19 cellular contexts compared by ENCODE assay signal in the genomic region with DNA sequence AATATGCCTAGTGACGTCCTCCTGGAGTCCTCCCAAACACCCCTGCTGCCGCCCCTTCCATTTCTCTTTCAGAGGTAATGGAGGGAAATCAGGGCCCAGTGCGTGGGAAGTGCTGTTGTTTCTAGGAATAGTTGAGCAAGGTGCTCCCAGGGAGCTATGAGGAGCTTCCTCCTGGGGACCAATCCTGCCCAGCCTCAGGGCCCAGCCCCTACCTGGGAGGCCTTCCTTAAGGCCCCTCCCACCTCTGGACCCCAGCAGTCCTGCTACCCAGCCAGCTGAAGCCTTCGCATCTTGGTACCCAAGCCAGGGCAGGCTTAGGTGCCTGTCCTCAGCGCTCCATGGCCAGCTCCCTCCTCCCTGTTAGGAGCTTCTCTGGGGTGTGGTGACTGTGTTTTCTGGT.
DNase-seq lines count a peak whose midpoint lies in the region; ATAC-seq and TF ChIP-seq lines count a peak whose summit lies in the region.
"Had no signal": no experiment of that assay in that cellular context is flagged by ENCODE, and none has a peak within 500 bp of the region (broad histone marks: within the 10 kb centered on the region; RNA-seq: fewer than 3 reads in every experiment).

No MANE protein-coding gene starts in this region.

- peak overlapping the region; percentile 44 for H2BK5ac ChIP-seq in neuronal stem cell (ENCODE audit: low read length)

- no peak for TF ChIP-seq POLR2A in HCT116 (IDR thresholded peaks at IDR 0.05; ENCODE audit: borderline replicate concordance, extremely low read depth, insufficient read depth, insufficient read length)

- POLR2A ChIA-PET in HCT116 (lab: Charles Lee): no interaction called here

- no peak overlapping the region for H4K8ac ChIP-seq in neuronal stem cell (ENCODE audit: low read depth, low read length)

- H3K23ac ChIP-seq in neuronal stem cell (ENCODE audit: low read depth, low read length, poor library complexity): no peak overlapping the region

- H3K79me1 ChIP-seq in neuronal stem cell (ENCODE audit: low read depth, low read length): no peaks in the 10 kb centered on the region

- TF ChIP-seq CTCF in GM23338 (conservative IDR thresholded peaks at IDR 0.05; ENCODE audit: low read depth in 2 of 2) (no peak), HCT116 (IDR thresholded peaks at IDR 0.05 in 2 of 3, conservative IDR thresholded peaks at IDR 0.05 in 1 of 3; ENCODE audit: borderline replicate concordance in 1 of 3, insufficient read depth in 1 of 3, low read depth in 2 of 3, low read length in 2 of 3) (no peak), osteoblast (IDR thresholded peaks at IDR 0.05; ENCODE audit: extremely low read depth, low read depth, low read length) (no peak)

- no peaks in the 10 kb centered on the region for H3K9me3 ChIP-seq in HCT116 (ENCODE audit: control insufficient read depth in 1 of 2, insufficient read depth in 1 of 2, low read depth in 1 of 2, low read length in 2 of 2)
- no peaks in the 10 kb centered on the region for H3K9me3 ChIP-seq in neuronal stem cell (replicated peaks in 1 of 2; ENCODE audit: control insufficient read depth in 2 of 2, insufficient read depth in 1 of 2, low read depth in 1 of 2, low read length in 2 of 2)
- no peaks in the 10 kb centered on the region for H3K9me3 ChIP-seq in osteoblast (ENCODE audit: low read depth, low read length)
- H3K9me3 ChIP-seq: BE2C had no signal

- no peak overlapping the region for H2BK15ac ChIP-seq in neuronal stem cell (ENCODE audit: low read length)

- H3K27ac Mint-ChIP-seq in GM23338: no peak overlapping the region
- H3K27ac Mint-ChIP-seq: CD4-positive, alpha-beta T cell; HFFc6 had no signal

- no peak overlapping the region for H3K4me3 Mint-ChIP-seq in GM23338
- H3K4me3 Mint-ChIP-seq: CD4-positive, alpha-beta T cell; HFFc6 had no signal

- H4K91ac ChIP-seq in neuronal stem cell (ENCODE audit: low read depth, low read length, poor library complexity): peak overlapping the region; percentile 77

- no CpG with 5 or more reads among the region's 5 CpGs for WGBS in neuronal stem cell (ENCODE audit: extremely low coverage in 2 of 2, insufficient read length in 2 of 2, insufficient replicate concordance in 1 of 2), 2 donors

- no peak overlapping the region for H2AK5ac ChIP-seq in neuronal stem cell (ENCODE audit: low read depth, low read length)

- no peak overlapping the region for H3K4me2 ChIP-seq in GM23338
- no peak overlapping the region for H3K4me2 ChIP-seq in HCT116 (ENCODE audit: low read length)
- H3K4me2 ChIP-seq in neuronal stem cell (ENCODE audit: insufficient read depth, low read length, poor library complexity, severe bottlenecking): no peak overlapping the region
- H3K4me2 ChIP-seq in osteoblast (ENCODE audit: insufficient read depth, low read length): no peak overlapping the region

- no peak overlapping the region for H2BK12ac ChIP-seq in neuronal stem cell (ENCODE audit: low read length)

- H3K36me3 Mint-ChIP-seq in GM23338 (ENCODE audit: low read depth): no peaks in the 10 kb centered on the region

- peak; percentile 15 for DNase-seq in GM23338 (ENCODE audit: low spot score)
- no peak for DNase-seq in HCT116 (ENCODE audit: low read depth, low spot score)
- DNase-seq in iPS-NIHi7 (ENCODE audit: extremely low spot score): peak; percentile 60
- no peak for DNase-seq in neuronal stem cell (ENCODE audit: low spot score)
- DNase-seq in osteoblast (ENCODE audit: insufficient read length, low spot score, missing footprints): no peak
- DNase-seq: ACHN; BE2C; C1 segment of cervical spinal cord; CD4-positive, alpha-beta T cell; DMS153; DMS79; GDM1; HCEC 1CT; HFFc6; IMR-90; KBM-7 had no signal

- H3K27ac ChIP-seq in GM23338 (ENCODE audit: low read depth) (no peak overlapping the region), HCT116 (ENCODE audit: low read depth, low read length) (no peak overlapping the region), neuronal stem cell (replicated peaks; ENCODE audit: low read length) (no peak overlapping the region), osteoblast (ENCODE audit: low read depth, low read length) (no peak overlapping the region)
- H3K27ac ChIP-seq: HL-60 had no signal

- H3K27me3 Mint-ChIP-seq in GM23338 (ENCODE audit: insufficient read depth, low read depth, poor library complexity): peaks cover 7% of the 10 kb centered on the region

- H3K9me2 ChIP-seq in GM23338 (ENCODE audit: insufficient read depth) (no peaks in the 10 kb centered on the region; the same call in 1 of the 2 replicates), HCT116 (ENCODE audit: insufficient read depth) (no peaks in the 10 kb centered on the region)

- H3K9me3 Mint-ChIP-seq in GM23338: no peaks in the 10 kb centered on the region; the same call in 1 of the 3 replicates
- H3K9me3 Mint-ChIP-seq: CD4-positive, alpha-beta T cell had no signal

- H3K4me1 Mint-ChIP-seq in GM23338: peaks cover 15% of the 10 kb centered on the region

- intact Hi-C loops in HCT116 (cut with micrococcal nuclease): no loop called here

- H3K36me3 ChIP-seq in GM23338 (ENCODE audit: insufficient read depth) (no peaks in the 10 kb centered on the region), HCT116 (ENCODE audit: control insufficient read depth in 1 of 2, insufficient read depth in 2 of 2, low read length in 2 of 2) (no peaks in the 10 kb centered on the region), neuronal stem cell (replicated peaks in 1 of 2; ENCODE audit: control insufficient read depth in 2 of 2, insufficient read depth in 2 of 2, low read length in 2 of 2) (no peaks in the 10 kb centered on the region), osteoblast (ENCODE audit: insufficient read depth, low read length) (no peaks in the 10 kb centered on the region)
- H3K36me3 ChIP-seq: BE2C had no signal

- RAD21 ChIA-PET in HCT116 (lab: Charles Lee; ENCODE audit: low non-redundant PET in 1 of 2, low total read pairs in 2 of 2, uncharacterized antibody in 2 of 2, unreplicated experiment in 2 of 2): no interaction called here

- no peaks in the 10 kb centered on the region for H3K79me2 ChIP-seq in GM23338 (replicated peaks; ENCODE audit: insufficient read depth)
- no peaks in the 10 kb centered on the region for H3K79me2 ChIP-seq in HCT116 (ENCODE audit: insufficient read depth, low read length)
- H3K79me2 ChIP-seq in osteoblast (ENCODE audit: insufficient read depth, low read length): no peaks in the 10 kb centered on the region

- no TSS peak for BruUV-seq in HCT116 (replicated peaks; lab: Mats Ljungman, UMichigan)

- no peaks in the 10 kb centered on the region for H3K4me1 ChIP-seq in GM23338 (ENCODE audit: insufficient read depth)
- no peaks in the 10 kb centered on the region for H3K4me1 ChIP-seq in HCT116 (ENCODE audit: control insufficient read depth in 1 of 2, insufficient read depth in 2 of 2, low read length in 2 of 2)
- peaks cover 13 to 19% of the 10 kb centered on the region in 2 donors for H3K4me1 ChIP-seq in neuronal stem cell (ENCODE audit: control insufficient read depth in 2 of 2, insufficient read depth in 1 of 2, low read depth in 1 of 2, low read length in 2 of 2)
- H3K4me1 ChIP-seq in osteoblast (ENCODE audit: insufficient read depth, low read length): no peaks in the 10 kb centered on the region
- H3K4me1 ChIP-seq: BE2C had no signal

- H2AFZ ChIP-seq in GM23338 (peak overlapping the region; percentile 63; the same call in 1 of the 2 replicates), HCT116 (ENCODE audit: low read depth, low read length, poor library complexity, severe bottlenecking) (no peak overlapping the region), neuronal stem cell (ENCODE audit: low read length) (peak overlapping the region; percentile 38), osteoblast (ENCODE audit: low read length) (no peak overlapping the region)

- no peak overlapping the region for H3K9ac ChIP-seq in HCT116 (ENCODE audit: low read length)
- H3K9ac ChIP-seq in neuronal stem cell (ENCODE audit: low read depth, low read length, poor library complexity): no peak overlapping the region

- H2BK120ac ChIP-seq in neuronal stem cell (ENCODE audit: low read depth, low read length): no peak overlapping the region

- ATAC-seq in GM23338 (peak; percentile 82), HCT116 (peak; percentile 40), GM21529 (IDR thresholded peaks at IDR 0.05; ENCODE audit: unreplicated experiment) (no peak), GM21528 (IDR thresholded peaks at IDR 0.05; ENCODE audit: low FRiP score, unreplicated experiment) (no peak)

- H3K14ac ChIP-seq in neuronal stem cell (ENCODE audit: low read length): no peak overlapping the region

- H3K27me3 ChIP-seq in GM23338 (ENCODE audit: insufficient read depth) (no peaks in the 10 kb centered on the region), HCT116 (ENCODE audit: insufficient read depth, low read length) (no peaks in the 10 kb centered on the region), neuronal stem cell (ENCODE audit: control insufficient read depth in 3 of 3, insufficient read depth in 3 of 3, low read depth in 1 of 3, low read length in 3 of 3) (peaks cover 0 to 20% (median 0%) of the 10 kb centered on the region in 3 experiments), osteoblast (ENCODE audit: insufficient read depth, low read length) (no peaks in the 10 kb centered on the region)
- H3K27me3 ChIP-seq: BE2C had no signal

- CTCF ChIA-PET in HCT116 (lab: Charles Lee): no interaction called here

- no peak overlapping the region for H3K4ac ChIP-seq in neuronal stem cell (ENCODE audit: low read length)

- no peaks in the 10 kb centered on the region for H3F3A ChIP-seq in GM23338 (replicated peaks; ENCODE audit: low read depth)

- no peak for TF ChIP-seq RAD21 in HCT116 (IDR thresholded peaks at IDR 0.05; ENCODE audit: low read depth)

- H4K20me1 ChIP-seq in GM23338 (replicated peaks; ENCODE audit: insufficient read depth) (no peaks in the 10 kb centered on the region), HCT116 (ENCODE audit: insufficient read depth) (no peaks in the 10 kb centered on the region), osteoblast (ENCODE audit: insufficient read depth, low read length) (no peaks in the 10 kb centered on the region)

- H3K4me3 ChIP-seq in GM23338 (no peak overlapping the region), HCT116 (replicated peaks in 1 of 2; ENCODE audit: low read depth in 1 of 2, low read length in 2 of 2) (no peak overlapping the region), neuronal stem cell (ENCODE audit: low read length in 2 of 2) (no peak overlapping the region), osteoblast (ENCODE audit: insufficient read depth, low read length) (no peak overlapping the region)

- H3K18ac ChIP-seq in neuronal stem cell (ENCODE audit: low read length): peak overlapping the region; percentile 65

TF ChIP-seq in HCT116, 20 proteins besides CTCF, POLR2A, EP300 and RAD21 (continues in another document):
- no peak for TF ChIP-seq SP1 (IDR thresholded peaks at IDR 0.05; ENCODE audit: low read depth)
- TF ChIP-seq CEBPB (IDR thresholded peaks at IDR 0.05; ENCODE audit: low read depth): no peak
- TF ChIP-seq EZH2phosphoT487 (IDR thresholded peaks at IDR 0.05; ENCODE audit: borderline replicate concordance): no peak
- no peak for TF ChIP-seq FOSL1 (IDR thresholded peaks at IDR 0.05; ENCODE audit: low read depth)
- no peak for TF ChIP-seq EGR1 (IDR thresholded peaks at IDR 0.05; ENCODE audit: low read depth)
- no peak for TF ChIP-seq POLR2AphosphoS5 (IDR thresholded peaks at IDR 0.05; ENCODE audit: low read depth, low read length)

Comparison
In these comparisons a context has a peak if more than half of its experiments do, and no peak if none do; other contexts are left out.
1. ATAC-seq: peak in GM23338 (single experiment) and HCT116 (single experiment); none in GM21529 (single experiment) and GM21528 (single experiment).
2. DNase-seq: peak in GM23338 (single experiment) and iPS-NIHi7 (single experiment); none in HCT116 (single experiment), neuronal stem cell (single experiment) and osteoblast (single experiment).
3. H2AFZ ChIP-seq: peak in GM23338 (single experiment) and neuronal stem cell (single experiment); none in HCT116 (single experiment) and osteoblast (single experiment).